8 cellular contexts compared by ENCODE assay signal in genomic region chr12:52147367-52147972, GRCh38. TPM values are rescaled to one million over a fixed set of nuclear protein-coding genes. Genes with fewer than 3 reads are reported as not detected.
DNase-seq lines count a peak whose midpoint lies in the region; ATAC-seq and TF ChIP-seq lines count a peak whose summit lies in the region.

No MANE protein-coding gene starts in this region.

- DNase-seq in HUDEP-2 (lab: John Stamatoyannopoulos, UW; ENCODE audit: unreplicated experiment in 76 of 76): peak in 74 of 76 experiments; percentile 51 to 94 (median 86)
- DNase-seq in MCF 10A (ENCODE audit: unreplicated experiment): peak; percentile 98
- DNase-seq in kidney glomerular epithelial cell (lab: John Stamatoyannopoulos, UW): peak; percentile 92
- DNase-seq in transverse colon: peak; percentile 95
- no peak for DNase-seq in OCI-M2 (lab: John Stamatoyannopoulos, UW; ENCODE audit: unreplicated experiment)
- no peak for DNase-seq in activated CD4-positive, alpha-beta T cell treated with anti-CD3 and anti-CD28 coated beads, Interleukin-2, amount 50 U/mL, for 1 hour
- DNase-seq in MM.1S: no peak

- no peak for TF ChIP-seq CTCF in MCF 10A (IDR thresholded peaks at IDR 0.05; ENCODE audit: unreplicated experiment)
- TF ChIP-seq CTCF in transverse colon (IDR thresholded peaks at IDR 0.05): no peak
- no peak for TF ChIP-seq CTCF in MM.1S (IDR thresholded peaks at IDR 0.05; ENCODE audit: low read length)

- no peaks in the 10 kb centered on the region for H3K9me3 Mint-ChIP-seq in MCF 10A (ENCODE audit: unreplicated experiment)

- in situ Hi-C loops in transverse colon (cut with MboI; ENCODE audit: low pct_ligation_motif_present in 1 of 4, low pct_unique_long_range_greater_than_20kb in 1 of 4, low sequenced_read_pairs in 3 of 4): no loop called here

- BruUV-seq in MCF 10A (replicated peaks; lab: Mats Ljungman, UMichigan): TSS peak; percentile 93

- H3K4me2 ChIP-seq in MM.1S (ENCODE audit: low read depth, low read length): no peak overlapping the region

- H3K4me3 ChIP-seq in transverse colon (no peak overlapping the region), MM.1S (ENCODE audit: low read length) (no peak overlapping the region)

- H3K36me3 Mint-ChIP-seq in MCF 10A (ENCODE audit: insufficient read depth, unreplicated experiment): no peaks in the 10 kb centered on the region

- ATAC-seq in HG02981 (IDR thresholded peaks at IDR 0.05; ENCODE audit: unreplicated experiment): no peak

- H3K4me1 ChIP-seq in transverse colon: peaks cover 48 to 77% (median 59%) of the 10 kb centered on the region in 4 donors
- no peaks in the 10 kb centered on the region for H3K4me1 ChIP-seq in MM.1S (ENCODE audit: low read length)

- intact Hi-C loops in MCF 10A (cut with micrococcal nuclease) (no loop called here), transverse colon (cut with DNase I; ENCODE audit: low total_unique reads) (no loop called here)

- peak overlapping the region; percentile 83 to 93 (median 88) for H3K27ac ChIP-seq in transverse colon
- H3K27ac ChIP-seq in MM.1S (ENCODE audit: low read length): no peak overlapping the region

- peak overlapping the region; percentile 97 for H3K27ac Mint-ChIP-seq in MCF 10A (ENCODE audit: low read depth, unreplicated experiment)

- H3K4me1 Mint-ChIP-seq in MCF 10A (ENCODE audit: insufficient read depth, unreplicated experiment): peaks cover 76% of the 10 kb centered on the region

- H3K36me3 ChIP-seq in transverse colon (no peaks in the 10 kb centered on the region), MM.1S (replicated peaks; ENCODE audit: insufficient read depth, low read length) (no peaks in the 10 kb centered on the region)

- no peaks in the 10 kb centered on the region for H3K9me2 ChIP-seq in MM.1S (replicated peaks; ENCODE audit: insufficient read depth, low read length)

- H3K79me2 ChIP-seq in MM.1S (ENCODE audit: low read length): no peaks in the 10 kb centered on the region

- POLR2A ChIA-PET in MCF 10A (lab: Yijun Ruan, JAX): interaction anchor here (0.7 to 13.5 kb wide), 30 partner anchors 8 to 901 kb away, joined by 3 to 373 read pairs (median 5); partner anchors contain the start of genes KRT18, KRT5, KRT6A and KRT6C

- no peaks in the 10 kb centered on the region for H3K27me3 Mint-ChIP-seq in MCF 10A (ENCODE audit: insufficient read depth, unreplicated experiment)

- TF ChIP-seq EP300 in transverse colon (IDR thresholded peaks at IDR 0.05; ENCODE audit: low read depth): peak; percentile 88

- H3F3A ChIP-seq in MM.1S (ENCODE audit: insufficient read depth, low read length): no peaks in the 10 kb centered on the region

- H2AFZ ChIP-seq in MM.1S (ENCODE audit: low read length): no peak overlapping the region

- no peak overlapping the region for H3K9ac ChIP-seq in MM.1S (ENCODE audit: low read length)

- CTCF ChIA-PET in MCF 10A (lab: Yijun Ruan, JAX): interaction anchor here (0.7 to 13.9 kb wide), 14 partner anchors 10 to 731 kb away, joined by 3 to 313 read pairs (median 4); no protein-coding TSS in a partner anchor

- H4K20me1 ChIP-seq in MM.1S (ENCODE audit: insufficient read depth, low read length): no peaks in the 10 kb centered on the region

- peak; percentile 90 for TF ChIP-seq POLR2A in transverse colon (IDR thresholded peaks at IDR 0.05)

- H3K27me3 ChIP-seq in transverse colon: peaks cover 3% of the 10 kb centered on the region
- peaks cover 6% of the 10 kb centered on the region; the same call in 1 of the 2 replicates for H3K27me3 ChIP-seq in MM.1S (replicated peaks; ENCODE audit: insufficient read depth, low read length)

- WGBS in transverse colon (ENCODE audit: low coverage in 1 of 2), 2 donors: 40% methylated on average over 17 of the region's 17 CpGs; no CpG with 5 or more reads in 1 of the 2 donors

- H3K9me3 ChIP-seq in transverse colon (no peaks in the 10 kb centered on the region), MM.1S (replicated peaks; ENCODE audit: insufficient read depth, low read length) (no peaks in the 10 kb centered on the region)

- H3K4me3 Mint-ChIP-seq in MCF 10A (ENCODE audit: unreplicated experiment): peak overlapping the region; percentile 39

RNA-seq across cellular contexts. Expression of gene KRT80, which starts 44.3 kb away (rescaled TPM):
- total RNA-seq in MCF 10A (2022) (27.4 and 52.3 TPM in 2 replicates), transverse colon (under 1 TPM in 1 of 4 donors, not detected in 3; 0.14 TPM)

Comparison
In these comparisons a context has a peak if more than half of its experiments do, and no peak if none do; other contexts are left out.
1. DNase-seq: peak in HUDEP-2 (74 of 76), MCF 10A (single experiment), kidney glomerular epithelial cell (single experiment) and transverse colon (single experiment); none in OCI-M2 (single experiment), activated CD4-positive, alpha-beta T cell treated with anti-CD3 and anti-CD28 coated beads, Interleukin-2, amount 50 U/mL, for 1 hour (single experiment) and MM.1S (single experiment).
2. RNA of gene KRT80, which starts 44.3 kb away (total RNA-seq): 27.4 to 52.3 TPM in MCF 10A; 0.14 TPM in transverse colon; every median in the first group is over 10 times any median in the second.